In the genomic region with DNA sequence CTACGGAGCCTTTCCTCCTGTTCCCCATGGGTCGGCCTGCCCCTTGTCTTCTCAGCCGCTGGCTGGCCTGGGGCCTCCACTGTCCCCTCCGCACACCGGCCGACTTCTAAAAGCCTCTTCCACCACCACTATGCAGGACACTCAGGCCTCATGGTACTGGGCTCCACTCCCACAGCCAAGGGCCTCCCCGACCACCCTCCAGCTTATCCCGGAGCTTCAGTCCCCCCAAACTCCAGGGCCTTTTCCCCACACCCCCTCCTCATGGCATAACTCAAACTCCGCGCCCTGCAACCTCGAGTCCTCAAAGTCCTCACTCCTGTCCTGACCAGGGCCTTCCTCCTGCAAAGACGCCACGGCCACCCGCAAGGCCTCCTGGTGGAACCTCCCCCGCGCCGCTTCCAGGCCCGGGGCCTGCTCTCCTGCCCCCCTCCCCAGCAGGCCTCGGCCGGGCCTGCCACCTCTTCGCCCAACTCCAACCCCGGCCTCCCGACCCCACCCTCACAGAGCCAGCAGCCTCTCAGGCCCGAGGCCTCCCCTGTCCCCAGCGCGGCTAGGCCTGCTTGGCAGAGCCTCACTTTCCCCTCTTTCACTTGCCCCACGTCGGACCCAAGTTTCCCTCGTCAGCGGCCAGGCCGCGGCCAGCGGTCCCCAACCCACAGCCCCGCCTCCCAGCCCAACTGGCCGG, we compare ENCODE assay signal across 1 cellular context.
TF ChIP-seq lines count a peak whose summit lies in the region.

No MANE protein-coding gene starts in this region.

TF ChIP-seq in K562, 482 proteins besides CTCF, POLR2A, EP300 and RAD21 (continued from another document and continues in another):
- TF ChIP-seq MNT (conservative IDR thresholded peaks at IDR 0.05), result peak in 1 of 2 experiments; percentile 34; a peak in 1 of 4 replicates
- no peak for TF ChIP-seq ZBTB17 (CRISPR knock-in tag; IDR thresholded peaks at IDR 0.05)
- no peak for TF ChIP-seq TAL1 (IDR thresholded peaks at IDR 0.05)
- no peak for TF ChIP-seq ZNF175 (CRISPR knock-in tag; IDR thresholded peaks at IDR 0.05; ENCODE audit: low read depth)
- no peak for TF ChIP-seq SMAD1 (IDR thresholded peaks at IDR 0.05; ENCODE audit: low read depth, low read length, partially characterized antibody)
- TF ChIP-seq, protein P1, sequence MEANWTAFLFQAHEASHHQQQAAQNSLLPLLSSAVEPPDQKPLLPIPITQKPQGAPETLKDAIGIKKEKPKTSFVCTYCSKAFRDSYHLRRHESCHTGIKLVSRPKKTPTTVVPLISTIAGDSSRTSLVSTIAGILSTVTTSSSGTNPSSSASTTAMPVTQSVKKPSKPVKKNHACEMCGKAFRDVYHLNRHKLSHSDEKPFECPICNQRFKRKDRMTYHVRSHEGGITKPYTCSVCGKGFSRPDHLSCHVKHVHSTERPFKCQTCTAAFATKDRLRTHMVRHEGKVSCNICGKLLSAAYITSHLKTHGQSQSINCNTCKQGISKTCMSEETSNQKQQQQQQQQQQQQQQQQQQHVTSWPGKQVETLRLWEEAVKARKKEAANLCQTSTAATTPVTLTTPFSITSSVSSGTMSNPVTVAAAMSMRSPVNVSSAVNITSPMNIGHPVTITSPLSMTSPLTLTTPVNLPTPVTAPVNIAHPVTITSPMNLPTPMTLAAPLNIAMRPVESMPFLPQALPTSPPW (CRISPR knock-in tag; IDR thresholded peaks at IDR 0.05), result peak; percentile 83
- no peak for TF ChIP-seq PHB2 (IDR thresholded peaks at IDR 0.05; ENCODE audit: low read depth)
- no peak for TF ChIP-seq LEF1 (IDR thresholded peaks at IDR 0.05)
- no peak for TF ChIP-seq MEF2A (IDR thresholded peaks at IDR 0.05; ENCODE audit: control insufficient read depth, low read depth, low read length)
- TF ChIP-seq GMEB1 (CRISPR knock-in tag; IDR thresholded peaks at IDR 0.05), result no peak
- TF ChIP-seq NONO (IDR thresholded peaks at IDR 0.05; ENCODE audit: low read depth in 2 of 2, low read length in 1 of 2), result no peak
- TF ChIP-seq ZNF140 (CRISPR knock-in tag; IDR thresholded peaks at IDR 0.05), result no peak
- no peak for TF ChIP-seq TFAM (CRISPR knock-in tag; conservative IDR thresholded peaks at IDR 0.05)
- TF ChIP-seq, protein P2, sequence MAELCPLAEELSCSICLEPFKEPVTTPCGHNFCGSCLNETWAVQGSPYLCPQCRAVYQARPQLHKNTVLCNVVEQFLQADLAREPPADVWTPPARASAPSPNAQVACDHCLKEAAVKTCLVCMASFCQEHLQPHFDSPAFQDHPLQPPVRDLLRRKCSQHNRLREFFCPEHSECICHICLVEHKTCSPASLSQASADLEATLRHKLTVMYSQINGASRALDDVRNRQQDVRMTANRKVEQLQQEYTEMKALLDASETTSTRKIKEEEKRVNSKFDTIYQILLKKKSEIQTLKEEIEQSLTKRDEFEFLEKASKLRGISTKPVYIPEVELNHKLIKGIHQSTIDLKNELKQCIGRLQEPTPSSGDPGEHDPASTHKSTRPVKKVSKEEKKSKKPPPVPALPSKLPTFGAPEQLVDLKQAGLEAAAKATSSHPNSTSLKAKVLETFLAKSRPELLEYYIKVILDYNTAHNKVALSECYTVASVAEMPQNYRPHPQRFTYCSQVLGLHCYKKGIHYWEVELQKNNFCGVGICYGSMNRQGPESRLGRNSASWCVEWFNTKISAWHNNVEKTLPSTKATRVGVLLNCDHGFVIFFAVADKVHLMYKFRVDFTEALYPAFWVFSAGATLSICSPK (IDR thresholded peaks at IDR 0.05; ENCODE audit: borderline replicate concordance), result no peak
- TF ChIP-seq DMBX1 (CRISPR knock-in tag; IDR thresholded peaks at IDR 0.05; ENCODE audit: borderline replicate concordance), result no peak
- no peak for TF ChIP-seq HNRNPLL (IDR thresholded peaks at IDR 0.05; ENCODE audit: low read depth, low read length, poor library complexity, severe bottlenecking)
- no peak for TF ChIP-seq POLR2B (IDR thresholded peaks at IDR 0.05; ENCODE audit: low read depth, partially characterized antibody)
- no peak for TF ChIP-seq HES1 (IDR thresholded peaks at IDR 0.05; ENCODE audit: low read depth)
- no peak for TF ChIP-seq ZNF165 (CRISPR knock-in tag; IDR thresholded peaks at IDR 0.05; ENCODE audit: borderline replicate concordance)
- TF ChIP-seq NCOR1 (IDR thresholded peaks at IDR 0.05), result no peak
- no peak for TF ChIP-seq CBFA2T2 (conservative IDR thresholded peaks at IDR 0.05)
- no peak for TF ChIP-seq ZNF764 (CRISPR knock-in tag; IDR thresholded peaks at IDR 0.05; ENCODE audit: low read depth)
- no peak for TF ChIP-seq BCL6 (CRISPR knock-in tag; IDR thresholded peaks at IDR 0.05)
- no peak for TF ChIP-seq ARHGAP35 (IDR thresholded peaks at IDR 0.05; ENCODE audit: partially characterized antibody)
- peak; percentile 48; the same call in 1 of the 2 replicates for TF ChIP-seq PHF8 (IDR thresholded peaks at IDR 0.05; ENCODE audit: borderline replicate concordance, low read length)
- no peak for TF ChIP-seq MYBL2 (IDR thresholded peaks at IDR 0.05; ENCODE audit: low read depth)
- no peak for TF ChIP-seq MYBL2 (CRISPR knock-in tag; IDR thresholded peaks at IDR 0.05; ENCODE audit: borderline replicate concordance)
- no peak for TF ChIP-seq U2AF1 (optimal IDR thresholded peaks at IDR 0.05; ENCODE audit: low read depth, low read length)
- TF ChIP-seq RFX1 (IDR thresholded peaks at IDR 0.05), result no peak
- no peak for TF ChIP-seq LARP7 (IDR thresholded peaks at IDR 0.05)
- TF ChIP-seq HOXB6 (CRISPR knock-in tag; IDR thresholded peaks at IDR 0.05; ENCODE audit: borderline replicate concordance), result no peak
- TF ChIP-seq BCOR (IDR thresholded peaks at IDR 0.05), result no peak
- TF ChIP-seq ARID4B (CRISPR knock-in tag; IDR thresholded peaks at IDR 0.05), result peak; percentile 61
- no peak for TF ChIP-seq NKRF (IDR thresholded peaks at IDR 0.05; ENCODE audit: borderline replicate concordance)
- no peak for TF ChIP-seq IRF2 (CRISPR knock-in tag; IDR thresholded peaks at IDR 0.05)
- no peak for TF ChIP-seq IRF1 (CRISPR knock-in tag; IDR thresholded peaks at IDR 0.05; ENCODE audit: borderline replicate concordance)
- no peak for TF ChIP-seq ZNF121 (CRISPR knock-in tag; conservative IDR thresholded peaks at IDR 0.05)
- TF ChIP-seq ZBTB11 (CRISPR knock-in tag; IDR thresholded peaks at IDR 0.05), result 0 out of 6 replicates have a peak, but pooled peaks of 1 of the 3 experiments have one; percentile 64
- TF ChIP-seq NCOA1 (IDR thresholded peaks at IDR 0.05; ENCODE audit: low read depth), result peak; percentile 13; the same call in 1 of the 2 replicates
- no peak for TF ChIP-seq GABPA (tag; conservative IDR thresholded peaks at IDR 0.05; ENCODE audit: low read depth)
- TF ChIP-seq SMARCB1 (IDR thresholded peaks at IDR 0.05; ENCODE audit: insufficient read length, low read depth), result no peak
- TF ChIP-seq CEBPG (CRISPR knock-in tag; IDR thresholded peaks at IDR 0.05), result peak; percentile 64
- TF ChIP-seq CEBPG (tag; conservative IDR thresholded peaks at IDR 0.05 in 1 of 2, IDR thresholded peaks at IDR 0.05 in 1 of 2), result no peak
- TF ChIP-seq EGR1 (conservative IDR thresholded peaks at IDR 0.05), result peak; percentile 62; the same call in 1 of the 2 replicates
